ENCODE assay signal across 11 cellular contexts in the genomic region with DNA sequence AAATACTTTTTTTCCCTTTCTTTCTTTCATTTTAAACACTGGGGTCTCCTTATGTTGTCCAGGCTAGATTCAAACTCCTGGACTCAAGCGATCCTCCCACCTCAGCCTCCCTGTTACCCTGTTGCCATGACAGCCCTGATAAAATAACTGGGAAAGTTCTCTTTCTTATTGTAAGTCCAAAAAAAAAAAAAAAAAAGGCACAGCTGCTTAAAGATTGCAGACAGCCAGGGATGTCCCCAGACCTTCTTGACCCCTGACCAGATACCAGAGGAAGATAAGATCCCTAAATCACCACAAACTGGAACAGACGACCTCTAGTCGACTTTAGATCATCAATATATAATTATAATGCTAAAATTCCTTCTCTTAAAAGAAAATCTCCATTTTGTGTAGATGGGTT. TPM values are rescaled to one million over a fixed set of nuclear protein-coding genes. Genes with fewer than 3 reads are reported as not detected.
A peak's percentile ranks its signal among the peaks of the same experiment; 100 is the strongest.
DNase-seq lines count a peak whose midpoint lies in the region; ATAC-seq, FAIRE-seq and TF ChIP-seq lines count a peak whose summit lies in the region.
"Had no signal": no experiment of that assay in that cellular context is flagged by ENCODE, and none has a peak within 500 bp of the region (broad histone marks: within the 10 kb centered on the region; RNA-seq: fewer than 3 reads in every experiment).

No MANE protein-coding gene starts in this region.

- H3K27ac ChIP-seq in iPS-18a (ENCODE audit: low read length) (no peak overlapping the region), coronary artery (no peak overlapping the region), esophagus muscularis mucosa (replicated peaks in 1 of 4) (peak overlapping the region in 2 of 4 donors; percentile 78 to 81)

- H3K27me3 Mint-ChIP-seq in stimulated activated naive CD8-positive, alpha-beta T cell treated with anti-CD3 and anti-CD28 coated beads, Interleukin-15, Interleukin-2, amounts not matched to agents 100 ng/mL and 50 ng/mL, for 24 hours: no peaks in the 10 kb centered on the region
- peaks cover 31% of the 10 kb centered on the region for H3K27me3 Mint-ChIP-seq in WTC11 (ENCODE audit: low read depth)

- peaks cover 10% of the 10 kb centered on the region for H3K36me3 Mint-ChIP-seq in stimulated activated naive CD8-positive, alpha-beta T cell treated with anti-CD3 and anti-CD28 coated beads, Interleukin-15, Interleukin-2, amounts not matched to agents 100 ng/mL and 50 ng/mL, for 24 hours (ENCODE audit: low read depth)
- peaks cover 4% of the 10 kb centered on the region for H3K36me3 Mint-ChIP-seq in WTC11

- H3K4me1 ChIP-seq in iPS-18a (ENCODE audit: control insufficient read depth, low read depth, low read length): peaks cover 15% of the 10 kb centered on the region
- peaks cover 8 to 18% (median 16%) of the 10 kb centered on the region in 4 donors for H3K4me1 ChIP-seq in esophagus muscularis mucosa

- H3K9ac ChIP-seq in iPS-18a (ENCODE audit: low read length): no peak overlapping the region

- no peaks in the 10 kb centered on the region for H3K9me3 ChIP-seq in iPS-18a (ENCODE audit: control insufficient read depth, low read depth, low read length)
- H3K9me3 ChIP-seq in esophagus muscularis mucosa: no peaks in the 10 kb centered on the region
- H3K9me3 ChIP-seq: mucosa of descending colon had no signal

- H3K27ac Mint-ChIP-seq in stimulated activated naive CD8-positive, alpha-beta T cell treated with anti-CD3 and anti-CD28 coated beads, Interleukin-15, Interleukin-2, amounts not matched to agents 100 ng/mL and 50 ng/mL, for 24 hours: peak overlapping the region; percentile 90
- H3K27ac Mint-ChIP-seq in WTC11: peak overlapping the region; percentile 99

- peak overlapping the region; percentile 92 for H3K4me3 Mint-ChIP-seq in stimulated activated naive CD8-positive, alpha-beta T cell treated with anti-CD3 and anti-CD28 coated beads, Interleukin-15, Interleukin-2, amounts not matched to agents 100 ng/mL and 50 ng/mL, for 24 hours
- peak overlapping the region; percentile 83 for H3K4me3 Mint-ChIP-seq in WTC11

- H3K36me3 ChIP-seq in iPS-18a (ENCODE audit: control insufficient read depth, low read depth, low read length) (no peaks in the 10 kb centered on the region), esophagus muscularis mucosa (peaks cover 0 to 15% (median 10%) of the 10 kb centered on the region in 4 donors)

- no peak for ATAC-seq in stimulated activated naive CD8-positive, alpha-beta T cell treated with anti-CD3 and anti-CD28 coated beads, Interleukin-15, Interleukin-2, amounts not matched to agents 100 U/mL and 50 U/mL, for 24 hours
- no peak for ATAC-seq in WTC11
- ATAC-seq: mucosa of descending colon had no signal

- no peaks in the 10 kb centered on the region for H3K9me3 Mint-ChIP-seq in stimulated activated naive CD8-positive, alpha-beta T cell treated with anti-CD3 and anti-CD28 coated beads, Interleukin-15, Interleukin-2, amounts not matched to agents 100 ng/mL and 50 ng/mL, for 24 hours
- H3K9me3 Mint-ChIP-seq in WTC11: no peaks in the 10 kb centered on the region

- H3K4me1 Mint-ChIP-seq in stimulated activated naive CD8-positive, alpha-beta T cell treated with anti-CD3 and anti-CD28 coated beads, Interleukin-15, Interleukin-2, amounts not matched to agents 100 ng/mL and 50 ng/mL, for 24 hours (ENCODE audit: low read depth): peaks cover 18% of the 10 kb centered on the region
- peaks cover 40% of the 10 kb centered on the region for H3K4me1 Mint-ChIP-seq in WTC11

- CTCF ChIA-PET in WTC11 (lab: Charles Lee): interaction anchor here (0.6 to 2.7 kb wide), 9 partner anchors 10 to 118 kb away, joined by 3 to 17 read pairs (median 8); partner anchors contain the start of genes BST2, DDA1 and TMEM221

- intact Hi-C loops in esophagus muscularis mucosa (cut with DNase I): no loop called here

- TF ChIP-seq POLR2A in esophagus muscularis mucosa (IDR thresholded peaks at IDR 0.05; ENCODE audit: low read depth): no peak

- no peak for TF ChIP-seq EP300 in esophagus muscularis mucosa (IDR thresholded peaks at IDR 0.05)

- POLR2A ChIA-PET in WTC11 (lab: Charles Lee): interaction anchor here (1.0 to 1.8 kb wide), 2 partner anchors 13 to 152 kb away, joined by 3 to 11 read pairs; partner anchors contain the start of gene BST2

- WGBS in esophagus muscularis mucosa: 47% methylated on average over 3 of the region's 3 CpGs

- H3K27me3 ChIP-seq in iPS-18a (ENCODE audit: control insufficient read depth, insufficient read depth, low read length) (peaks cover 11% of the 10 kb centered on the region), esophagus muscularis mucosa (peaks cover 0 to 26% (median 0%) of the 10 kb centered on the region in 4 donors)

- H3K4me3 ChIP-seq in iPS-18a (ENCODE audit: low read length) (peak overlapping the region; percentile 44), coronary artery (no peak overlapping the region), esophagus muscularis mucosa (peak overlapping the region in 1 of 4 donors; percentile 84)

- FAIRE-seq in RCC 7860 (lab: Jason Lieb, UNC): no peak

- TF ChIP-seq CTCF in WTC11 (IDR thresholded peaks at IDR 0.05) (no peak), coronary artery (IDR thresholded peaks at IDR 0.05) (no peak), esophagus muscularis mucosa (IDR thresholded peaks at IDR 0.05) (no peak)

- DNase-seq in stimulated activated naive CD8-positive, alpha-beta T cell treated with anti-CD3 and anti-CD28 coated beads, Interleukin-15, Interleukin-2, amounts not matched to agents 100 U/mL and 50 U/mL, for 24 hours: no peak
- DNase-seq in WTC11 (ENCODE audit: low spot score) (no peak), coronary artery (ENCODE audit: low spot score) (no peak), esophagus muscularis mucosa (ENCODE audit: extremely low spot score) (no peak), NCI-H2081 treated with DMSO at 0.1 percent for 48 hours (lab: John Stamatoyannopoulos, UW) (no peak), RCC 7860 (ENCODE audit: low spot score) (no peak)
- DNase-seq: activated CD4-positive, alpha-beta T cell treated with anti-CD3 and anti-CD28 coated beads, Interleukin-2, amount 50 U/mL, for 48 hours; mucosa of descending colon; NCI-H748 treated with DMSO at 0.1 percent for 48 hours had no signal

TF ChIP-seq in WTC11, 78 proteins besides CTCF, POLR2A, EP300 and RAD21:
- TF ChIP-seq ZNF263 (CRISPR knock-in tag; IDR thresholded peaks at IDR 0.05; ENCODE audit: low read depth) (no peak), IRF2 (CRISPR knock-in tag; IDR thresholded peaks at IDR 0.05; ENCODE audit: borderline replicate concordance, low read depth) (no peak), E2F5 (CRISPR knock-in tag; IDR thresholded peaks at IDR 0.05) (no peak), NFE2L1 (CRISPR knock-in tag; IDR thresholded peaks at IDR 0.05) (no peak), ZNF121 (CRISPR knock-in tag; IDR thresholded peaks at IDR 0.05) (no peak)
- TF ChIP-seq, protein P1, sequence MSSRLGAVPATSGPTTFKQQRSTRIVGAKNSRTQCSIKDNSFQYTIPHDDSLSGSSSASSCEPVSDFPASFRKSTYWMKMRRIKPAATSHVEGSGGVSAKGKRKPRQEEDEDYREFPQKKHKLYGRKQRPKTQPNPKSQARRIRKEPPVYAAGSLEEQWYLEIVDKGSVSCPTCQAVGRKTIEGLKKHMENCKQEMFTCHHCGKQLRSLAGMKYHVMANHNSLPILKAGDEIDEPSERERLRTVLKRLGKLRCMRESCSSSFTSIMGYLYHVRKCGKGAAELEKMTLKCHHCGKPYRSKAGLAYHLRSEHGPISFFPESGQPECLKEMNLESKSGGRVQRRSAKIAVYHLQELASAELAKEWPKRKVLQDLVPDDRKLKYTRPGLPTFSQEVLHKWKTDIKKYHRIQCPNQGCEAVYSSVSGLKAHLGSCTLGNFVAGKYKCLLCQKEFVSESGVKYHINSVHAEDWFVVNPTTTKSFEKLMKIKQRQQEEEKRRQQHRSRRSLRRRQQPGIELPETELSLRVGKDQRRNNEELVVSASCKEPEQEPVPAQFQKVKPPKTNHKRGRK (CRISPR knock-in tag; IDR thresholded peaks at IDR 0.05; ENCODE audit: borderline replicate concordance): no peak
- TF ChIP-seq, protein P2, sequence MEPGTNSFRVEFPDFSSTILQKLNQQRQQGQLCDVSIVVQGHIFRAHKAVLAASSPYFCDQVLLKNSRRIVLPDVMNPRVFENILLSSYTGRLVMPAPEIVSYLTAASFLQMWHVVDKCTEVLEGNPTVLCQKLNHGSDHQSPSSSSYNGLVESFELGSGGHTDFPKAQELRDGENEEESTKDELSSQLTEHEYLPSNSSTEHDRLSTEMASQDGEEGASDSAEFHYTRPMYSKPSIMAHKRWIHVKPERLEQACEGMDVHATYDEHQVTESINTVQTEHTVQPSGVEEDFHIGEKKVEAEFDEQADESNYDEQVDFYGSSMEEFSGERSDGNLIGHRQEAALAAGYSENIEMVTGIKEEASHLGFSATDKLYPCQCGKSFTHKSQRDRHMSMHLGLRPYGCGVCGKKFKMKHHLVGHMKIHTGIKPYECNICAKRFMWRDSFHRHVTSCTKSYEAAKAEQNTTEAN (CRISPR knock-in tag; IDR thresholded peaks at IDR 0.05): no peak

RNA-seq across cellular contexts. Expression of gene MVB12A, which starts 1.1 kb away (rescaled TPM):
- 58.7 to 78.6 TPM (median 70.8 TPM) in 3 replicates for total RNA-seq in WTC11 (2021)
- 10 to 100 TPM; 24.5 to 66.1 (median 56.1) TPM for total RNA-seq in esophagus muscularis mucosa

RNA-seq across cellular contexts. Expression of gene BST2, which starts 13.3 kb away (rescaled TPM):
- total RNA-seq in WTC11 (2021): 22.8 to 67.7 TPM (median 61.1 TPM) in 3 replicates
- total RNA-seq in esophagus muscularis mucosa: 10 to 100 TPM; 25.3 to 59.7 (median 51.0) TPM

RNA-seq across cellular contexts. Expression of gene CCDC194, which starts 24.7 kb away (rescaled TPM):
- total RNA-seq in WTC11 (2021) (0.37 to 0.87 TPM (median 0.76 TPM) in 3 replicates), esophagus muscularis mucosa (not detected)

RNA-seq across cellular contexts. Expression of gene TMEM221, which starts 29.8 kb away (rescaled TPM):
- total RNA-seq in WTC11 (2021) (1.2 to 2.9 TPM (median 2.3 TPM) in 3 replicates), esophagus muscularis mucosa (under 1 TPM in 2 of 4 donors, not detected in 2; 0.26 to 0.75 TPM)

RNA-seq across cellular contexts. Expression of gene PLVAP, which starts 41.6 kb away (rescaled TPM):
- 0.11 to 0.27 TPM in 2 of 3 replicates, not detected in the other for total RNA-seq in WTC11 (2021)
- total RNA-seq in esophagus muscularis mucosa: 100 to 1,000 TPM in 3 of 4 donors, 10 to 100 TPM in 1; 37.4 to 155 (median 117) TPM
